In the genomic region with DNA sequence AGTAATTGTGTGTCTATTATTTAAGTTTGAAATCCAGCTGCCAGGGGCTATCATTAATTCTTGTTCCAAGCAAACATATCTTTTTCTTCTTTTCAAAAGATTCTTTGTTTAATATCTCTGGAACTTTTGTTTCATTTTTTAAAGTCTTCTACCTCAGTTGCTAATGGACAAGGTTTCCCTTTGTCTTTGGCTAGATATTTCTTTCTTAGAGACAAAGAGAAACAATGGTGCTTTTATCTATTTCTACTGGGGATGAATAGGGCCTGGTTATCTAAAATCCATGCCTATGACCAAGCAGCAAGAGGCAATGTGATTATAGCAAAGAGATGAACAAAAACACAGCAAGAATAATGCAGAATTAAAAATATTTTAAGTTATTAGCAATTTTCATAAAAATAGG, we compare ENCODE assay signal across 22 cellular contexts.
"Had no signal": no experiment of that assay in that cellular context is flagged by ENCODE, and none has a peak within 500 bp of the region (broad histone marks: within the 10 kb centered on the region; RNA-seq: fewer than 3 reads in every experiment).

No MANE protein-coding gene starts in this region.

- H3K27me3 ChIP-seq: body of pancreas, cardiac muscle cell, foreskin keratinocyte, sigmoid colon, thyroid gland had no signal

- H3K4me1 ChIP-seq: body of pancreas, foreskin keratinocyte, sigmoid colon, thyroid gland, upper lobe of right lung had no signal

- H3K36me3 ChIP-seq: cardiac muscle cell, sigmoid colon, thyroid gland, upper lobe of right lung, WERI-Rb-1 had no signal

- H3K27ac ChIP-seq: body of pancreas, cardiac muscle cell, foreskin keratinocyte, sigmoid colon, thyroid gland, upper lobe of right lung, WERI-Rb-1 had no signal

- H3K4me3 ChIP-seq: body of pancreas, cardiac muscle cell, mucosa of descending colon, sigmoid colon, thyroid gland, upper lobe of right lung had no signal

- DNase-seq: activated CD4-positive, alpha-beta T cell treated with anti-CD3 and anti-CD28 coated beads, Interleukin-2, amount 50 U/mL, for 48 hours; activated CD8-positive, alpha-beta memory T cell treated with anti-CD3 and anti-CD28 coated beads, Interleukin-2, amount 50 U/mL, for 48 hours; activated naive CD4-positive, alpha-beta T cell treated with anti-CD3 and anti-CD28 coated beads, Interleukin-2, amount 50 U/mL, for 16 hours; activated naive CD8-positive, alpha-beta T cell treated with anti-CD3 and anti-CD28 coated beads, Interleukin-2, amount 50 U/mL, for 24 hours; activated T-cell treated with anti-CD3 and anti-CD28 coated beads, Interleukin-2, amount 50 U/mL, for 4 hours; body of pancreas; effector CD8-positive, alpha-beta T cell; foreskin keratinocyte; left cardiac atrium; mesenchymal stem cell; mucosa of descending colon; nephron progenitor cell; occipital lobe; posterior cingulate gyrus; sigmoid colon; stimulated activated CD4-positive, alpha-beta T cell treated with anti-CD3 and anti-CD28 coated beads, Interleukin-4, amount 100 ng/mL, for 1 hour; stimulated activated naive CD4-positive, alpha-beta T cell; T-cell; thyroid gland; upper lobe of right lung; WERI-Rb-1 had no signal

- ATAC-seq: activated naive CD8-positive, alpha-beta T cell treated with anti-CD3 and anti-CD28 coated beads, Interleukin-2, amount 50 U/mL, for 24 hours; activated T-cell treated with anti-CD3 and anti-CD28 coated beads, Interleukin-2, amount 50 U/mL, for 4 hours; body of pancreas; foreskin keratinocyte; left cardiac atrium; mucosa of descending colon; T-cell; upper lobe of right lung had no signal

- H3K9me3 ChIP-seq: body of pancreas, mucosa of descending colon, sigmoid colon, thyroid gland, upper lobe of right lung had no signal
